Comparison of ENCODE assay signal across 21 cellular contexts in the genomic region with DNA sequence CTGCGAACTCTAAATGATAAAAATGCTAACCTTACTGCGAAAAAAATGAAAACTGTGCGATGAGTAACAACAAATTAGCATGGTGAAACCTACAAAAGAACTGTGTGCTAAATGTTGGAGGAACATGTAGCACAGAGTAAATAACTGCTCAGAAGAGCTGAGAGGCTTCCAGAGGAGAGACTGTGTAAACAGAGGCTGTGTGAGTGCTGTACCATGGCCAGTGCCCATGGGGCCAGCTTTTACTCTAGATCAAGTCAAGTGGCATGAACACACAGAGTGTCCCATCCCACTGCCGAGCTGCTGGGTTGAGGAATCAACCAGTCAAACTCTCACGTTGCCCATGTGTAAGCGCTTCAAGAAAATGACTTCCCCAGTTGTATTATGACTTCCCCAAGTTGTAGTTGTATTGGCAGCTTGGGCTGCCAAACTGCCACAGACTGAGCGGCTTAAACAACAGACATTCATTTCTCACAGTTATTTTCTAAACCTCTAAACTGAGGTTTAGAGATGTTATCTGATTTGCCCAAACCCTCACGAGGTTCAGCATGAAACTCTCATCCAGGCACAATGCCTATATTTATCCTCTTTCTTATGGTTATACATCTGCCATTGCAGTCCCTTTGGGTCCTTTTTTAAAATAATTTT.
A peak's percentile ranks its signal among the peaks of the same experiment; 100 is the strongest.
DNase-seq lines count a peak whose midpoint lies in the region; ATAC-seq, FAIRE-seq and TF ChIP-seq lines count a peak whose summit lies in the region.
"Had no signal": no experiment of that assay in that cellular context is flagged by ENCODE, and none has a peak within 500 bp of the region (broad histone marks: within the 10 kb centered on the region; RNA-seq: fewer than 3 reads in every experiment).

No MANE protein-coding gene starts in this region.

- no peak overlapping the region for H2BK15ac ChIP-seq in H1 (ENCODE audit: low read length)

- no peak overlapping the region for H3K4ac ChIP-seq in H1 (replicated peaks; ENCODE audit: insufficient read length, low read depth, low read length)

- TF ChIP-seq RAD21 in H1 (IDR thresholded peaks at IDR 0.05 in 1 of 2, conservative IDR thresholded peaks at IDR 0.05 in 1 of 2; ENCODE audit: low read depth in 2 of 2, low read length in 2 of 2) = no peak

- H3K27me3 ChIP-seq in H1 (replicated peaks in 1 of 4; ENCODE audit: control insufficient read depth in 3 of 4, extremely low read depth in 1 of 4, insufficient read depth in 3 of 4, low read length in 3 of 4) (no peaks in the 10 kb centered on the region), right lobe of liver (no peaks in the 10 kb centered on the region)
- no peaks in the 10 kb centered on the region for H3K27me3 ChIP-seq in effector memory CD4-positive, alpha-beta T cell (replicated peaks; ENCODE audit: control insufficient read depth, insufficient read depth, low read length, poor library complexity, severe bottlenecking)
- H3K27me3 ChIP-seq: BE2C, SJCRH30 had no signal

- H4K8ac ChIP-seq in H1 (ENCODE audit: extremely low read depth, insufficient read depth, low read length) = no peak overlapping the region

- H3K4me1 ChIP-seq in H1 (replicated peaks in 1 of 4; ENCODE audit: control insufficient read depth in 3 of 4, insufficient read depth in 4 of 4, low read length in 3 of 4) (no peaks in the 10 kb centered on the region), right lobe of liver (no peaks in the 10 kb centered on the region)
- no peaks in the 10 kb centered on the region for H3K4me1 ChIP-seq in effector memory CD4-positive, alpha-beta T cell (ENCODE audit: control insufficient read depth, insufficient read depth, low read length, poor library complexity, severe bottlenecking)
- H3K4me1 ChIP-seq: BE2C, HAP-1, SJCRH30 had no signal

- no peak overlapping the region for H3K56ac ChIP-seq in H1 (replicated peaks; ENCODE audit: insufficient read length, low read depth, low read length)

- no peak overlapping the region for H2BK120ac ChIP-seq in H1 (replicated peaks; ENCODE audit: low read depth, low read length)

- no peak overlapping the region for H2AK5ac ChIP-seq in H1 (ENCODE audit: low read depth, low read length)

- peak overlapping the region; percentile 34; the same call in 1 of the 2 replicates for H2AFZ ChIP-seq in H1 (ENCODE audit: low read length)
- H2AFZ ChIP-seq: GM23248 had no signal

- H3K36me3 Mint-ChIP-seq in type B pancreatic cell = no peaks in the 10 kb centered on the region
- H3K36me3 Mint-ChIP-seq: T-cell had no signal

- H3K27me3 Mint-ChIP-seq in type B pancreatic cell = peaks cover 7% of the 10 kb centered on the region
- H3K27me3 Mint-ChIP-seq: T-cell had no signal

- no peaks in the 10 kb centered on the region for H3K79me1 ChIP-seq in H1 (ENCODE audit: low read depth, low read length)

- POLR2A ChIA-PET in H1 (lab: Charles Lee; ENCODE audit: partially characterized antibody) = no interaction called here

- no peak for ATAC-seq in right lobe of liver
- ATAC-seq: HepG2, T-cell had no signal

- 96% methylated on average over 8 of the region's 8 CpGs; no CpG with 5 or more reads in 1 of the 2 experiments for WGBS in H1 (ENCODE audit: extremely low coverage in 1 of 2, insufficient coverage in 1 of 2, insufficient read length in 1 of 2, insufficient replicate concordance in 2 of 2, low coverage in 1 of 2, low lambda C conversion rate in 2 of 2, missing lambda C conversion rate in 1 of 2), 2 experiments
- 47% methylated on average over 8 of the region's 8 CpGs for WGBS in right lobe of liver (ENCODE audit: insufficient coverage, low coverage, low lambda C conversion rate, missing lambda C conversion rate)

- H4K20me1 ChIP-seq in H1 (replicated peaks in 1 of 2; ENCODE audit: control insufficient read depth in 1 of 2, insufficient read depth in 2 of 2, low read length in 2 of 2) = no peaks in the 10 kb centered on the region

- FAIRE-seq in H1 (lab: Jason Lieb, UNC) = no peak
- FAIRE-seq: G401.6, GM12892, HepG2 had no signal

- H3K14ac ChIP-seq in H1 (ENCODE audit: insufficient read length) = no peak overlapping the region

- H4K91ac ChIP-seq in H1 (replicated peaks; ENCODE audit: insufficient read length, low read length) = no peak overlapping the region

- H3K4me1 Mint-ChIP-seq in type B pancreatic cell (ENCODE audit: unreplicated experiment) = no peaks in the 10 kb centered on the region

- no peak overlapping the region for H2BK20ac ChIP-seq in H1 (ENCODE audit: low read length)

- no peaks in the 10 kb centered on the region for H3K79me2 ChIP-seq in H1 (ENCODE audit: control insufficient read depth in 1 of 2, insufficient read depth in 2 of 2, low read length in 2 of 2)

- H3K36me3 ChIP-seq in H1 (ENCODE audit: control insufficient read depth in 2 of 4, insufficient read depth in 4 of 4, low read length in 3 of 4) (no peaks in the 10 kb centered on the region), right lobe of liver (no peaks in the 10 kb centered on the region)
- no peaks in the 10 kb centered on the region for H3K36me3 ChIP-seq in effector memory CD4-positive, alpha-beta T cell (ENCODE audit: control insufficient read depth, insufficient read depth, low read length)
- H3K36me3 ChIP-seq: BE2C, HAP-1, SJCRH30 had no signal

- no peak overlapping the region for H3K18ac ChIP-seq in H1 (ENCODE audit: extremely low read depth, low read length)

- no peak for TF ChIP-seq EP300 in H1 (IDR thresholded peaks at IDR 0.05; ENCODE audit: borderline replicate concordance in 1 of 2, low read depth in 2 of 2, low read length in 2 of 2)

- no peak overlapping the region for H3K4me2 ChIP-seq in H1 (ENCODE audit: insufficient read depth in 1 of 2, low read depth in 2 of 2, low read length in 2 of 2)

- H3K9ac ChIP-seq in H1 (replicated peaks in 1 of 4; ENCODE audit: extremely low read depth in 1 of 4, low read depth in 3 of 4, low read length in 3 of 4) = no peak overlapping the region
- H3K9ac ChIP-seq: GM23248 had no signal

- no peak overlapping the region for H2BK12ac ChIP-seq in H1 (ENCODE audit: low read depth, low read length)

- H3K23me2 ChIP-seq in H1 (ENCODE audit: low read depth, low read length) = no peaks in the 10 kb centered on the region

- TF ChIP-seq POLR2A in H1 (IDR thresholded peaks at IDR 0.05; ENCODE audit: control extremely low read depth in 1 of 2, low read depth in 2 of 2, low read length in 2 of 2) (no peak), erythroblast (IDR thresholded peaks at IDR 0.05; ENCODE audit: low read length) (no peak), right lobe of liver (IDR thresholded peaks at IDR 0.05) (no peak)

- peaks cover 4% of the 10 kb centered on the region for H3K9me3 Mint-ChIP-seq in type B pancreatic cell

- H3K27ac Mint-ChIP-seq in type B pancreatic cell = no peak overlapping the region
- H3K27ac Mint-ChIP-seq: T-cell had no signal

- no peak overlapping the region for H3K27ac ChIP-seq in H1 (ENCODE audit: low read depth, low read length)
- H3K27ac ChIP-seq in effector memory CD4-positive, alpha-beta T cell (ENCODE audit: insufficient read depth, low read length, poor library complexity, severe bottlenecking) = no peak overlapping the region
- H3K27ac ChIP-seq in right lobe of liver = no peak overlapping the region
- H3K27ac ChIP-seq: GM23248, HL-60, SJCRH30 had no signal

- no peak overlapping the region for H3K4me3 Mint-ChIP-seq in type B pancreatic cell
- H3K4me3 Mint-ChIP-seq: T-cell had no signal

- no peaks in the 10 kb centered on the region for H3K9me3 ChIP-seq in H1 (ENCODE audit: insufficient read depth in 2 of 2, low read depth in 1 of 2, low read length in 1 of 2)
- no peaks in the 10 kb centered on the region for H3K9me3 ChIP-seq in effector memory CD4-positive, alpha-beta T cell (ENCODE audit: control insufficient read depth, low read length)
- H3K9me3 ChIP-seq in right lobe of liver = no peaks in the 10 kb centered on the region
- H3K9me3 ChIP-seq: BE2C, HAP-1, SJCRH30 had no signal

- CTCF ChIA-PET in H1 (lab: Charles Lee; ENCODE audit: partially characterized antibody) = interaction anchor here (1.4 to 3.2 kb wide), 2 partner anchors 13 to 105 kb away, joined by 6 to 8 read pairs; no protein-coding TSS in a partner anchor

- TF ChIP-seq CTCF in H1 (IDR thresholded peaks at IDR 0.05; ENCODE audit: control extremely low read depth in 1 of 3, insufficient read depth in 1 of 3, low read depth in 1 of 3, low read length in 3 of 3) = no peak
- TF ChIP-seq CTCF in type B pancreatic cell (conservative IDR thresholded peaks at IDR 0.05) = no peak
- no peak for TF ChIP-seq CTCF in right lobe of liver (IDR thresholded peaks at IDR 0.05)

- H2BK5ac ChIP-seq in H1 (ENCODE audit: low read depth, low read length) = no peak overlapping the region

- no peak overlapping the region for H3K4me3 ChIP-seq in H1 (ENCODE audit: extremely low read depth in 1 of 4, insufficient read depth in 2 of 4, low read depth in 3 of 4, low read length in 4 of 4)
- H3K4me3 ChIP-seq in effector memory CD4-positive, alpha-beta T cell (ENCODE audit: insufficient read depth, low read depth, low read length, poor library complexity, severe bottlenecking) = no peak overlapping the region
- no peak overlapping the region for H3K4me3 ChIP-seq in right lobe of liver
- H3K4me3 ChIP-seq: GM23248, HAP-1, SJCRH30 had no signal

- H4K5ac ChIP-seq in H1 (ENCODE audit: insufficient read length, low read depth, low read length) = no peak overlapping the region

- peak; percentile 79 for DNase-seq in DMS53 treated with DMSO at 0.1 percent for 48 hours (lab: John Stamatoyannopoulos, UW; ENCODE audit: unreplicated experiment)
- DNase-seq in NCI-H2029 treated with DMSO at 0.1 percent for 48 hours (lab: John Stamatoyannopoulos, UW) = peak; percentile 30
- DNase-seq in H1 (ENCODE audit: low read depth in 1 of 2, low spot score in 2 of 2) = no peak
- no peak for DNase-seq in effector memory CD4-positive, alpha-beta T cell
- DNase-seq in type B pancreatic cell (ENCODE audit: extremely low spot score, unreplicated experiment) = no peak
- DNase-seq in erythroblast (lab: John Stamatoyannopoulos, UW) = no peak
- no peak for DNase-seq in right lobe of liver
- DNase-seq: BE2C; GM23248; KBM-7; NCI-H1105; NCI-H510A treated with DMSO at 0.1 percent for 48 hours; NCI-H748 treated with DMSO at 0.1 percent for 48 hours; NK-92 treated with Interleukin-12 subunit alpha and Interleukin-12 subunit beta, amount 100 ng/mL, for 24 hours; SJCRH30; T-cell had no signal

- intact Hi-C loops in right lobe of liver (cut with DNase I) = no loop called here

- no peak overlapping the region for H3K23ac ChIP-seq in H1 (ENCODE audit: insufficient read length)

TF ChIP-seq in H1, 55 proteins besides CTCF, POLR2A, EP300 and RAD21 (continues in another document):
- TF ChIP-seq HDAC2 (IDR thresholded peaks at IDR 0.05; ENCODE audit: borderline replicate concordance in 1 of 2, low read depth in 2 of 2, low read length in 2 of 2) = no peak
- TF ChIP-seq ZNF274 (IDR thresholded peaks at IDR 0.05; ENCODE audit: borderline replicate concordance, extremely low read depth, low read length) = no peak
- TF ChIP-seq SRF (IDR thresholded peaks at IDR 0.05; ENCODE audit: low read depth, low read length) = no peak

Comparison
In these comparisons a context has a peak if more than half of its experiments do, and no peak if none do; other contexts are left out.
1. DNase-seq: peak in DMS53 treated with DMSO at 0.1 percent for 48 hours (single experiment) and NCI-H2029 treated with DMSO at 0.1 percent for 48 hours (single experiment); none in H1 (0 of 2), effector memory CD4-positive, alpha-beta T cell (0 of 3), type B pancreatic cell (single experiment), erythroblast (0 of 2) and right lobe of liver (0 of 3).